ENCODE assay signal across 1 cellular context in genomic region chr11:77820565-77821348, GRCh38.
TF ChIP-seq lines count a peak whose summit lies in the region.

TSS of gene AAMDC (plus strand) at chr11:77821144. CDS start at chr11:77842497, 21,353 bp downstream.
TSS of gene RSF1 (minus strand) at chr11:77820722. CDS start at chr11:77820714, 8 bp downstream.

TF ChIP-seq in K562, 482 proteins besides CTCF, POLR2A, EP300 and RAD21 (continued from another document and continues in another):
- no peak for TF ChIP-seq BMI1 (IDR thresholded peaks at IDR 0.05; ENCODE audit: low read length)
- peak; percentile 54 for TF ChIP-seq NEUROD1 (IDR thresholded peaks at IDR 0.05; ENCODE audit: borderline replicate concordance, low read depth, low read length, partially characterized antibody)
- no peak for TF ChIP-seq ZNF830 (CRISPR knock-in tag; IDR thresholded peaks at IDR 0.05)
- no peak for TF ChIP-seq KAT7 (CRISPR knock-in tag; IDR thresholded peaks at IDR 0.05; ENCODE audit: borderline replicate concordance)
- no peak for TF ChIP-seq ZNF76 (CRISPR knock-in tag; IDR thresholded peaks at IDR 0.05; ENCODE audit: borderline replicate concordance)
- no peak for TF ChIP-seq GTF2A2 (tag; IDR thresholded peaks at IDR 0.05)
- no peak for TF ChIP-seq ZNF561 (CRISPR knock-in tag; conservative IDR thresholded peaks at IDR 0.05)
- no peak for TF ChIP-seq ZNF609 (CRISPR knock-in tag; IDR thresholded peaks at IDR 0.05; ENCODE audit: borderline replicate concordance)
- TF ChIP-seq ZNF384 (IDR thresholded peaks at IDR 0.05; ENCODE audit: low read depth, low read length) = peak; percentile 29
- TF ChIP-seq FOXA1 (IDR thresholded peaks at IDR 0.05; ENCODE audit: borderline replicate concordance) = no peak
- 0 out of 2 replicates have a peak, but pooled peaks have one; percentile 21 for TF ChIP-seq RBM15 (IDR thresholded peaks at IDR 0.05; ENCODE audit: insufficient read depth, low read length)
- TF ChIP-seq RERE (CRISPR knock-in tag; IDR thresholded peaks at IDR 0.05; ENCODE audit: borderline replicate concordance) = no peak
- TF ChIP-seq SNAPC5 (CRISPR knock-in tag; IDR thresholded peaks at IDR 0.05) = no peak
- no peak for TF ChIP-seq ZNF778 (CRISPR knock-in tag; IDR thresholded peaks at IDR 0.05)
- TF ChIP-seq TRIM24 (IDR thresholded peaks at IDR 0.05) = no peak
- no peak for TF ChIP-seq ARHGAP35 (IDR thresholded peaks at IDR 0.05; ENCODE audit: partially characterized antibody)
- TF ChIP-seq CAMTA2 (CRISPR knock-in tag; conservative IDR thresholded peaks at IDR 0.05) = no peak
- no peak for TF ChIP-seq TRIM28 (IDR thresholded peaks at IDR 0.05)
- TF ChIP-seq ARID2 (IDR thresholded peaks at IDR 0.05) = no peak
- TF ChIP-seq SMAD3 (CRISPR knock-in tag; conservative IDR thresholded peaks at IDR 0.05) = no peak
- TF ChIP-seq MNT (conservative IDR thresholded peaks at IDR 0.05) = peak; percentile 99
- no peak for TF ChIP-seq ZNF449 (CRISPR knock-in tag; IDR thresholded peaks at IDR 0.05)
- TF ChIP-seq ZNF77 (CRISPR knock-in tag; IDR thresholded peaks at IDR 0.05) = no peak
- TF ChIP-seq MAFF (IDR thresholded peaks at IDR 0.05; ENCODE audit: low read length) = no peak
- 0 out of 4 replicates have a peak, but pooled peaks of 1 of the 2 experiments have one; percentile 13 for TF ChIP-seq NONO (IDR thresholded peaks at IDR 0.05; ENCODE audit: low read depth in 2 of 2, low read length in 1 of 2)
- no peak for TF ChIP-seq BRD9 (IDR thresholded peaks at IDR 0.05; ENCODE audit: low read depth, partially characterized antibody)
- TF ChIP-seq CBX8 (IDR thresholded peaks at IDR 0.05; ENCODE audit: borderline replicate concordance, extremely low read depth, low read depth, low read length, poor library complexity, severe bottlenecking) = no peak
- peak; percentile 47 for TF ChIP-seq NCOR1 (IDR thresholded peaks at IDR 0.05)
- TF ChIP-seq ZNF518B (CRISPR knock-in tag; IDR thresholded peaks at IDR 0.05) = no peak
- TF ChIP-seq PHF20 (IDR thresholded peaks at IDR 0.05; ENCODE audit: partially characterized antibody) = no peak
- TF ChIP-seq ZNF274 (IDR thresholded peaks at IDR 0.05; ENCODE audit: borderline replicate concordance, low read depth, low read length) = no peak
- peak; percentile 90 for TF ChIP-seq SRSF1 (IDR thresholded peaks at IDR 0.05; ENCODE audit: low read depth, low read length)
- TF ChIP-seq ZNF239 (CRISPR knock-in tag; IDR thresholded peaks at IDR 0.05) = no peak
- no peak for TF ChIP-seq SMC3 (conservative IDR thresholded peaks at IDR 0.05; ENCODE audit: insufficient read depth, low read depth, low read length)
- TF ChIP-seq HOXB6 (CRISPR knock-in tag; IDR thresholded peaks at IDR 0.05; ENCODE audit: borderline replicate concordance) = no peak
- TF ChIP-seq ZNF224 (CRISPR knock-in tag; IDR thresholded peaks at IDR 0.05) = no peak
- TF ChIP-seq SMARCB1 (IDR thresholded peaks at IDR 0.05; ENCODE audit: insufficient read length, low read depth) = no peak
- TF ChIP-seq NR0B1 (IDR thresholded peaks at IDR 0.05; ENCODE audit: partially characterized antibody) = no peak
- TF ChIP-seq CLOCK (CRISPR knock-in tag; IDR thresholded peaks at IDR 0.05; ENCODE audit: borderline replicate concordance) = no peak
